Comparison of ENCODE assay signal across 2 cellular contexts in genomic region chr1:246169486-246169885, GRCh38.
TF ChIP-seq lines count a peak whose summit lies in the region.

No MANE protein-coding gene starts in this region.

TF ChIP-seq in GM23338, 12 proteins besides CTCF, POLR2A, EP300 and RAD21:
- TF ChIP-seq REST (IDR thresholded peaks at IDR 0.05; ENCODE audit: unreplicated experiment) (no peak), EZH2phosphoT487 (IDR thresholded peaks at IDR 0.05; ENCODE audit: unreplicated experiment) (no peak), ZNF462 (CRISPR knock-in tag; IDR thresholded peaks at IDR 0.05) (no peak), NANOG (IDR thresholded peaks at IDR 0.05; ENCODE audit: borderline replicate concordance) (no peak), STAT1 (IDR thresholded peaks at IDR 0.05; ENCODE audit: unreplicated experiment) (no peak), CREB1 (CRISPR knock-in tag; IDR thresholded peaks at IDR 0.05; ENCODE audit: low read depth) (no peak), ZNF331 (CRISPR knock-in tag; IDR thresholded peaks at IDR 0.05; ENCODE audit: low read depth) (no peak), ETS1 (IDR thresholded peaks at IDR 0.05) (no peak), EZH2 (IDR thresholded peaks at IDR 0.05; ENCODE audit: low read depth, unreplicated experiment) (no peak), POLR2AphosphoS5 (IDR thresholded peaks at IDR 0.05; ENCODE audit: low read depth) (no peak), JUNB (IDR thresholded peaks at IDR 0.05; ENCODE audit: unreplicated experiment) (no peak)

TF ChIP-seq in K562, 482 proteins besides CTCF, POLR2A, EP300 and RAD21 (continues in another document):
- TF ChIP-seq NCOA2 (IDR thresholded peaks at IDR 0.05; ENCODE audit: partially characterized antibody in 2 of 2): no peak
- TF ChIP-seq ZNF395 (CRISPR knock-in tag; IDR thresholded peaks at IDR 0.05): peak; percentile 48; the same call in 1 of the 2 replicates
- TF ChIP-seq E2F3 (CRISPR knock-in tag; IDR thresholded peaks at IDR 0.05): no peak
- TF ChIP-seq ZNF175 (CRISPR knock-in tag; IDR thresholded peaks at IDR 0.05; ENCODE audit: low read depth): 0 out of 2 replicates have a peak, but pooled peaks have one; percentile 13
- no peak for TF ChIP-seq CREB5 (CRISPR knock-in tag; IDR thresholded peaks at IDR 0.05)
- TF ChIP-seq L3MBTL2 (IDR thresholded peaks at IDR 0.05): peak; percentile 57
- 0 out of 2 replicates have a peak, but pooled peaks have one; percentile 31 for TF ChIP-seq CC2D1A (IDR thresholded peaks at IDR 0.05)
- no peak for TF ChIP-seq ZBTB8A (IDR thresholded peaks at IDR 0.05; ENCODE audit: partially characterized antibody)
- no peak for TF ChIP-seq ESRRB (CRISPR knock-in tag; IDR thresholded peaks at IDR 0.05; ENCODE audit: borderline replicate concordance)
- TF ChIP-seq GABPA (tag; conservative IDR thresholded peaks at IDR 0.05; ENCODE audit: low read depth): 0 out of 2 replicates have a peak, but pooled peaks have one; percentile 16
- TF ChIP-seq ZBTB9 (CRISPR knock-in tag; IDR thresholded peaks at IDR 0.05): peak; percentile 56; the same call in 1 of the 2 replicates
- no peak for TF ChIP-seq COPS2 (conservative IDR thresholded peaks at IDR 0.05)
- TF ChIP-seq MTA1 (IDR thresholded peaks at IDR 0.05; ENCODE audit: borderline replicate concordance): 0 out of 2 replicates have a peak, but pooled peaks have one; percentile 17
- 0 out of 4 replicates have a peak, but pooled peaks of 1 of the 2 experiments have one; percentile 22 for TF ChIP-seq MAZ (CRISPR knock-in tag; conservative IDR thresholded peaks at IDR 0.05 in 1 of 2, IDR thresholded peaks at IDR 0.05 in 1 of 2)
- TF ChIP-seq DDX20 (tag; IDR thresholded peaks at IDR 0.05; ENCODE audit: low read depth): peak; percentile 48; the same call in 1 of the 2 replicates
- peak; percentile 51; the same call in 1 of the 2 replicates for TF ChIP-seq ZNF165 (CRISPR knock-in tag; IDR thresholded peaks at IDR 0.05; ENCODE audit: borderline replicate concordance)
- TF ChIP-seq IRF9 (tag; IDR thresholded peaks at IDR 0.05): peak; percentile 63; the same call in 1 of the 2 replicates
- TF ChIP-seq ZNF592 (IDR thresholded peaks at IDR 0.05): peak; percentile 93
- 0 out of 2 replicates have a peak, but pooled peaks have one; percentile 8 for TF ChIP-seq ZBTB12 (CRISPR knock-in tag; IDR thresholded peaks at IDR 0.05)
- TF ChIP-seq ADNP (tag; IDR thresholded peaks at IDR 0.05): peak; percentile 70; the same call in 1 of the 2 replicates
- peak; percentile 48; the same call in 1 of the 2 replicates for TF ChIP-seq NKRF (IDR thresholded peaks at IDR 0.05; ENCODE audit: borderline replicate concordance)
- no peak for TF ChIP-seq ETS2 (tag; IDR thresholded peaks at IDR 0.05; ENCODE audit: borderline replicate concordance, poor library complexity, severe bottlenecking)
- no peak for TF ChIP-seq SRSF9 (IDR thresholded peaks at IDR 0.05; ENCODE audit: borderline replicate concordance, low read depth, low read length)
- TF ChIP-seq MEF2D (tag; conservative IDR thresholded peaks at IDR 0.05; ENCODE audit: low read depth): peak; percentile 46; the same call in 1 of the 2 replicates
- 0 out of 2 replicates have a peak, but pooled peaks have one; percentile 17 for TF ChIP-seq ELF4 (CRISPR knock-in tag; IDR thresholded peaks at IDR 0.05)
- peak; percentile 64; the same call in 1 of the 2 replicates for TF ChIP-seq HIVEP1 (CRISPR knock-in tag; IDR thresholded peaks at IDR 0.05)
- TF ChIP-seq PTRF (tag; IDR thresholded peaks at IDR 0.05): peak; percentile 38; the same call in 1 of the 2 replicates
- no peak for TF ChIP-seq NR2C1 (IDR thresholded peaks at IDR 0.05)
- TF ChIP-seq NR2C1 (tag; IDR thresholded peaks at IDR 0.05): peak; percentile 62
- peak; percentile 27; the same call in 1 of the 2 replicates for TF ChIP-seq CREB3L1 (IDR thresholded peaks at IDR 0.05; ENCODE audit: borderline replicate concordance, low read depth)
- peak; percentile 74; the same call in 1 of the 2 replicates for TF ChIP-seq ZNF311 (CRISPR knock-in tag; IDR thresholded peaks at IDR 0.05)
- TF ChIP-seq CXXC5 (CRISPR knock-in tag; IDR thresholded peaks at IDR 0.05): peak; percentile 65
- peak; percentile 80 for TF ChIP-seq SMAD4 (CRISPR knock-in tag; conservative IDR thresholded peaks at IDR 0.05)
- TF ChIP-seq MYC (IDR thresholded peaks at IDR 0.05; ENCODE audit: low read depth, low read length): no peak
- TF ChIP-seq MYC (CRISPR knock-in tag; IDR thresholded peaks at IDR 0.05; ENCODE audit: borderline replicate concordance, low read depth): peak; percentile 65; the same call in 1 of the 2 replicates
- no peak for TF ChIP-seq ID3 (CRISPR knock-in tag; IDR thresholded peaks at IDR 0.05)
- TF ChIP-seq ID3 (tag; IDR thresholded peaks at IDR 0.05): peak; percentile 81; the same call in 1 of the 2 replicates
- TF ChIP-seq NR2C2 (CRISPR knock-in tag; IDR thresholded peaks at IDR 0.05): no peak
- peak; percentile 48 for TF ChIP-seq NR2C2 (tag; IDR thresholded peaks at IDR 0.05)
- peak; percentile 71; the same call in 1 of the 2 replicates for TF ChIP-seq ZNF589 (CRISPR knock-in tag; IDR thresholded peaks at IDR 0.05; ENCODE audit: low read depth)
- TF ChIP-seq DACH1 (IDR thresholded peaks at IDR 0.05; ENCODE audit: partially characterized antibody): no peak
- 0 out of 2 replicates have a peak, but pooled peaks have one; percentile 39 for TF ChIP-seq HMBOX1 (IDR thresholded peaks at IDR 0.05)
